Comparison of ENCODE assay signal across 9 cellular contexts in the genomic region with DNA sequence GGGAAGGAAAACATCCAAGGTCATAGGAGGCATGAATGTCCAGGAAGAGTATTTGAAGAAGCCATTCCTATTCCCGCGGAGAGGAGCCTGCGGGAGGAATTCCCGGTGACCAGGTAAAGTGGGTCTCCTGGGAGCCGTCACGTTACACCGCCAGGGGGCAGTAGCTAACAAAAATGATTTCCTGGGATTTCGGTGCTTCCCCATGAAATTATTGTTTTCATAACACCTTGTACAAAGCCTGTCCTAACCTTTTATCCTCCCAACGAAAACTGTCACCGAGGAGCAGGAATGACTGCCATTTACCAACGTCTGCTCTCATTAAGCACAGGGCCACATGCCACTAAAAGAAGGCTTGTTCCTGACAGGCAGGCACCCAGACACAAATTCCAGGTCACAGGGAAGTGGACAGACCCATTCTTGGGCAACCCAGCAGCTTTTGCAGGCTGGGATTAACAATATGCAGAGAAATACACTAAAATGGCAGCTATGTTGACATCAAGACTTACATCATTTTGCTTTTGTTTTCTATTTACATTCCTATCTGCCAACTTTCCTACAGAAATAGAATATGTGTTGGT. TPM values are rescaled to one million over a fixed set of nuclear protein-coding genes. Genes with fewer than 3 reads are reported as not detected.
A peak's percentile ranks its signal among the peaks of the same experiment; 100 is the strongest.
DNase-seq lines count a peak whose midpoint lies in the region; ATAC-seq and TF ChIP-seq lines count a peak whose summit lies in the region.
"Had no signal": no experiment of that assay in that cellular context is flagged by ENCODE, and none has a peak within 500 bp of the region (broad histone marks: within the 10 kb centered on the region; RNA-seq: fewer than 3 reads in every experiment).

No MANE protein-coding gene starts in this region.

- H3K27ac Mint-ChIP-seq in CD4-positive, alpha-beta T cell: peak overlapping the region; percentile 76

- no peak overlapping the region for H3K4me3 Mint-ChIP-seq in CD4-positive, alpha-beta T cell

- peak; percentile 30 for TF ChIP-seq CTCF in CD4-positive, alpha-beta T cell (IDR thresholded peaks at IDR 0.05)
- peak; percentile 75 for TF ChIP-seq CTCF in LNCaP clone FGC (IDR thresholded peaks at IDR 0.05; ENCODE audit: control insufficient read depth, extremely low read depth, insufficient read depth)
- peak; percentile 44 for TF ChIP-seq CTCF in coronary artery (IDR thresholded peaks at IDR 0.05)

- H3K4me1 Mint-ChIP-seq in CD4-positive, alpha-beta T cell (ENCODE audit: low read depth): peaks cover 29% of the 10 kb centered on the region

- no peak overlapping the region for H3K27ac ChIP-seq in CD4-positive, alpha-beta T cell (ENCODE audit: low read depth, low read length)
- H3K27ac ChIP-seq in coronary artery: peak overlapping the region in 1 of 2 donors; percentile 71
- H3K27ac ChIP-seq: epithelial cell of prostate had no signal

- CTCF ChIA-PET in CD4-positive, alpha-beta T cell (lab: Charles Lee): no interaction called here

- no peaks in the 10 kb centered on the region for H3K27me3 Mint-ChIP-seq in CD4-positive, alpha-beta T cell

- no peaks in the 10 kb centered on the region for H3K27me3 ChIP-seq in CD4-positive, alpha-beta T cell (ENCODE audit: control insufficient read depth, insufficient read depth, low read length)

- no peak for ATAC-seq in CD4-positive, alpha-beta T cell (ENCODE audit: poor library complexity)
- no peak for ATAC-seq in GM18868 (IDR thresholded peaks at IDR 0.05; ENCODE audit: unreplicated experiment)

- POLR2A ChIA-PET in CD4-positive, alpha-beta T cell (lab: Charles Lee): interaction anchor here (1.6 kb wide), 1 partner anchor 41 kb away, joined by 11 read pairs; a partner anchor contains a TSS

- no peak overlapping the region for H3K4me3 ChIP-seq in LNCaP clone FGC (ENCODE audit: low read depth, low read length)
- H3K4me3 ChIP-seq in coronary artery: no peak overlapping the region

- no peaks in the 10 kb centered on the region for H3K9me3 ChIP-seq in CD4-positive, alpha-beta T cell (ENCODE audit: control insufficient read depth, low read length)

- H3K36me3 Mint-ChIP-seq in CD4-positive, alpha-beta T cell (ENCODE audit: low read depth): no peaks in the 10 kb centered on the region

- intact Hi-C loops in CD4-positive, alpha-beta T cell (cut with DNase I, micrococcal nuclease): loop anchor here in 1 of 2 experiments (5.0 to 10.0 kb wide), 2 partner anchors 38 to 290 kb away; a partner anchor contains a TSS
- intact Hi-C loops in posterior vena cava (cut with DNase I): loop anchor here in 1 of 2 donors (10.0 kb wide), 1 partner anchor 130 kb away; no protein-coding TSS in a partner anchor

- no peaks in the 10 kb centered on the region for H3K9me3 Mint-ChIP-seq in CD4-positive, alpha-beta T cell

- no peak for DNase-seq in CD4-positive, alpha-beta T cell
- DNase-seq in LNCaP clone FGC (ENCODE audit: low read depth) (no peak), coronary artery (ENCODE audit: low spot score) (no peak), medulla oblongata (ENCODE audit: extremely low spot score) (peak; percentile 62), NCI-H1694 treated with DMSO at 0.1 percent for 48 hours (lab: John Stamatoyannopoulos, UW) (no peak), posterior vena cava (ENCODE audit: low spot score) (no peak)
- no peak for DNase-seq in stimulated activated CD4-positive, alpha-beta T cell treated with anti-CD3 and anti-CD28 coated beads, Interleukin-12 subunit alpha, Interleukin-12 subunit beta, amount 100 ng/mL, for 4 hours

RNA-seq across cellular contexts. Expression of a gene that starts 41.2 kb away (rescaled TPM):
- 1 to 10 TPM; 7.5 to 7.9 TPM for total RNA-seq in CD4-positive, alpha-beta T cell
- total RNA-seq in posterior vena cava: 100 to 1,000 TPM; 176 to 195 TPM

Comparison
In these comparisons a context has a peak if more than half of its experiments do, and no peak if none do; other contexts are left out.
1. RNA of a gene that starts 41.2 kb away (total RNA-seq): 176 to 195 TPM in posterior vena cava; 7.5 to 7.9 TPM in CD4-positive, alpha-beta T cell; every median in the first group is over 10 times any median in the second.
2. Peak in every context shown above with its lines, with median percentiles within 50 percentile points of each other: CTCF ChIP-seq.